In the genomic region with DNA sequence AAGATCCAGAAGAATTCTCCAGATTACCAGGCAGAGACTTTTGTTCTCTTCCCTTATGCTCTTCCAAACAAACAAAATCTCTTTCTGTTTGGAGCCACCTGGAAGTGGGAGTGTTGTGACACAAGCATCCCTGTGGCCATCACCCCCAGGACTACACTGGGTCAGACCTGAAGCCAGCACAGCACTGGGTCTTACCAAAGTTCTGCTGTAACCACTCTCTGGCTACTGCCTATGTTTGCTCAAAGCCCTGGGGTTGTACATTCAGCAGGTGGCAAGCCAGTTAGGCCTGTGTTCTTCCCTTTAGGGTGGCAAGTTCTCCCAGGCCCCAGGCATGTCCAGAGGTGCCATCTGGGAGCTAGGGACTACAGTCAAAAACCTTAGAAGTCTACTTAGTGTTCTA, we compare ENCODE assay signal across 27 cellular contexts.
"Had no signal": no experiment of that assay in that cellular context is flagged by ENCODE, and none has a peak within 500 bp of the region (broad histone marks: within the 10 kb centered on the region; RNA-seq: fewer than 3 reads in every experiment).

No MANE protein-coding gene starts in this region.

- H3K4me3 ChIP-seq: stomach, suprapubic skin, testis, thoracic aorta, thyroid gland, tibial artery, tibial nerve, transverse colon, upper lobe of left lung, upper lobe of right lung, uterus, vagina had no signal

- H3K27ac Mint-ChIP-seq: stimulated activated effector memory CD8-positive, alpha-beta T cell treated with anti-CD3 and anti-CD28 coated beads, Interleukin-12 subunit alpha, Interleukin-12 subunit beta, amount 100 ng/mL, for 72 hours; stimulated activated naive B cell treated with anti-CD40 and anti-IgM and Interleukin-4, amounts not matched to agents 10 μg/mL and 1 μg/mL and 100 μg/mL, for 72 hours; stimulated activated naive CD8-positive, alpha-beta T cell treated with anti-CD3 and anti-CD28 coated beads, Interleukin-15, amount 100 ng/mL, for 72 hours; stimulated activated naive CD8-positive, alpha-beta T cell treated with anti-CD3 and anti-CD28 coated beads, Interleukin-15, Interleukin-2, amounts not matched to agents 100 ng/mL and 50 ng/mL, for 24 hours; type B pancreatic cell had no signal

- H3K4me3 Mint-ChIP-seq: stimulated activated effector memory CD8-positive, alpha-beta T cell treated with anti-CD3 and anti-CD28 coated beads, Interleukin-12 subunit alpha, Interleukin-12 subunit beta, amount 100 ng/mL, for 72 hours; stimulated activated naive B cell treated with anti-CD40 and anti-IgM and Interleukin-4, amounts not matched to agents 10 μg/mL and 1 μg/mL and 100 μg/mL, for 72 hours; stimulated activated naive CD8-positive, alpha-beta T cell treated with anti-CD3 and anti-CD28 coated beads, Interleukin-15, amount 100 ng/mL, for 72 hours; stimulated activated naive CD8-positive, alpha-beta T cell treated with anti-CD3 and anti-CD28 coated beads, Interleukin-15, Interleukin-2, amounts not matched to agents 100 ng/mL and 50 ng/mL, for 24 hours; type B pancreatic cell had no signal

- DNase-seq: stimulated activated CD4-positive, alpha-beta T cell treated with anti-CD3 and anti-CD28 coated beads, Interleukin-2, amount 100 ng/mL, for 48 hours; stimulated activated CD4-positive, alpha-beta T cell treated with anti-CD3 and anti-CD28 coated beads, Interleukin-4, amount 100 ng/mL, for 1 hour; stimulated activated CD4-positive, alpha-beta T cell treated with anti-CD3 and anti-CD28 coated beads, Interleukin-4, amount 100 ng/mL, for 24 hours; stimulated activated CD4-positive, alpha-beta T cell treated with anti-CD3 and anti-CD28 coated beads, Interleukin-4, amount 100 ng/mL, for 4 hours; stimulated activated CD8-positive, alpha-beta memory T cell treated with anti-CD3 and anti-CD28 coated beads, Interleukin-4, amount 100 ng/mL, for 48 hours; stimulated activated naive B cell treated with anti-CD40 and anti-IgM and Interleukin-4, amounts not matched to agents 10 μg/mL and 1 μg/mL and 100 μg/mL, for 72 hours; stimulated activated naive CD4-positive, alpha-beta T cell; stimulated activated naive CD4-positive, alpha-beta T cell treated with Interleukin-2 at 50 U/mL for 16 hours; stimulated activated naive CD8-positive, alpha-beta T cell treated with anti-CD3 and anti-CD28 coated beads, Interleukin-15, amount 100 ng/mL, for 72 hours; stimulated activated naive CD8-positive, alpha-beta T cell treated with anti-CD3 and anti-CD28 coated beads, Interleukin-15, Interleukin-2, amounts not matched to agents 100 U/mL and 50 U/mL, for 24 hours; stomach; substantia nigra; testis; thyroid gland; tibial artery; transverse colon; upper lobe of left lung; upper lobe of right lung; uterus had no signal

- H3K27ac ChIP-seq: stomach, suprapubic skin, testis, thoracic aorta, thyroid gland, tibial artery, tibial nerve, transverse colon, upper lobe of left lung, upper lobe of right lung, uterus, vagina had no signal

- H3K4me1 Mint-ChIP-seq: stimulated activated effector memory CD8-positive, alpha-beta T cell treated with anti-CD3 and anti-CD28 coated beads, Interleukin-12 subunit alpha, Interleukin-12 subunit beta, amount 100 ng/mL, for 72 hours; stimulated activated naive B cell treated with anti-CD40 and anti-IgM and Interleukin-4, amounts not matched to agents 10 μg/mL and 1 μg/mL and 100 μg/mL, for 72 hours; stimulated activated naive CD8-positive, alpha-beta T cell treated with anti-CD3 and anti-CD28 coated beads, Interleukin-15, amount 100 ng/mL, for 72 hours had no signal

- FAIRE-seq: urothelium cell line had no signal

- H3K27me3 ChIP-seq: suprapubic skin, testis, thyroid gland, tibial artery, transverse colon, upper lobe of left lung, upper lobe of right lung, uterus, vagina had no signal

- H3K9me3 Mint-ChIP-seq: stimulated activated naive CD8-positive, alpha-beta T cell treated with anti-CD3 and anti-CD28 coated beads, Interleukin-15, amount 100 ng/mL, for 72 hours; stimulated activated naive CD8-positive, alpha-beta T cell treated with anti-CD3 and anti-CD28 coated beads, Interleukin-15, Interleukin-2, amounts not matched to agents 100 ng/mL and 50 ng/mL, for 24 hours had no signal

- H3K36me3 ChIP-seq: stomach, suprapubic skin, thoracic aorta, thyroid gland, tibial artery, tibial nerve, transverse colon, upper lobe of left lung, upper lobe of right lung, uterus, vagina had no signal

- H3K9me3 ChIP-seq: stomach, suprapubic skin, testis, thoracic aorta, thyroid gland, tibial nerve, transverse colon, upper lobe of left lung, upper lobe of right lung, uterus, vagina had no signal

- H3K36me3 Mint-ChIP-seq: stimulated activated effector memory CD8-positive, alpha-beta T cell treated with anti-CD3 and anti-CD28 coated beads, Interleukin-12 subunit alpha, Interleukin-12 subunit beta, amount 100 ng/mL, for 72 hours; stimulated activated naive B cell treated with anti-CD40 and anti-IgM and Interleukin-4, amounts not matched to agents 10 μg/mL and 1 μg/mL and 100 μg/mL, for 72 hours had no signal

- H3K27me3 Mint-ChIP-seq: stimulated activated naive CD8-positive, alpha-beta T cell treated with anti-CD3 and anti-CD28 coated beads, Interleukin-15, amount 100 ng/mL, for 72 hours; type B pancreatic cell had no signal

- ATAC-seq: stimulated activated effector memory CD8-positive, alpha-beta T cell treated with anti-CD3 and anti-CD28 coated beads, Interleukin-12 subunit alpha, Interleukin-12 subunit beta, amount 100 ng/mL, for 72 hours; stimulated activated naive B cell treated with anti-CD40 and anti-IgM and Interleukin-4, amounts not matched to agents 10 μg/mL and 1 μg/mL and 100 μg/mL, for 72 hours; stimulated activated naive CD8-positive, alpha-beta T cell treated with anti-CD3 and anti-CD28 coated beads, Interleukin-15, amount 100 ng/mL, for 72 hours; stimulated activated naive CD8-positive, alpha-beta T cell treated with anti-CD3 and anti-CD28 coated beads, Interleukin-15, Interleukin-2, amounts not matched to agents 100 U/mL and 50 U/mL, for 24 hours; upper lobe of right lung had no signal

- H3K4me1 ChIP-seq: stomach, testis, thyroid gland, tibial artery, tibial nerve, transverse colon, upper lobe of left lung, upper lobe of right lung, uterus, vagina had no signal
